23 cellular contexts compared by ENCODE assay signal in genomic region chr19:15669440-15669839, GRCh38. TPM values are rescaled to one million over a fixed set of nuclear protein-coding genes. Genes with fewer than 3 reads are reported as not detected.
A peak's percentile ranks its signal among the peaks of the same experiment; 100 is the strongest.
DNase-seq lines count a peak whose midpoint lies in the region; ATAC-seq, FAIRE-seq and TF ChIP-seq lines count a peak whose summit lies in the region.
"Had no signal": no experiment of that assay in that cellular context is flagged by ENCODE, and none has a peak within 500 bp of the region (broad histone marks: within the 10 kb centered on the region; RNA-seq: fewer than 3 reads in every experiment).

No MANE protein-coding gene starts in this region.

- TF ChIP-seq EP300 in HepG2 (IDR thresholded peaks at IDR 0.05; ENCODE audit: low read depth in 2 of 2, low read length in 2 of 2) (no peak), HepG2 (CRISPR knock-in tag; IDR thresholded peaks at IDR 0.05; ENCODE audit: borderline replicate concordance) (no peak)

- TF ChIP-seq CTCF in HepG2 (CRISPR knock-in tag; IDR thresholded peaks at IDR 0.05): no peak
- TF ChIP-seq CTCF in right lobe of liver (IDR thresholded peaks at IDR 0.05): no peak
- TF ChIP-seq CTCF in endothelial cell (IDR thresholded peaks at IDR 0.05; ENCODE audit: unreplicated experiment): no peak
- no peak for TF ChIP-seq CTCF in osteocyte (IDR thresholded peaks at IDR 0.05)

- in situ Hi-C loops in HepG2 (cut with HindIII; ENCODE audit: extremely low pct_ligation_motif_present, low pct_unique_long_range_greater_than_20kb): no loop called here

- no peak overlapping the region for H3K4me2 ChIP-seq in HepG2 (ENCODE audit: low read depth, low read length)

- no peaks in the 10 kb centered on the region for H4K20me1 ChIP-seq in HepG2 (ENCODE audit: insufficient read depth, low read length)
- H4K20me1 ChIP-seq: BLaER1 treated with 17β-estradiol and CSF1 and Interleukin-3, amounts not matched to agents 10 nM and 100 nM had no signal

- H3K4me3 Mint-ChIP-seq in endothelial cell (ENCODE audit: unreplicated experiment): no peak overlapping the region
- no peak overlapping the region for H3K4me3 Mint-ChIP-seq in osteocyte (ENCODE audit: unreplicated experiment)
- H3K4me3 Mint-ChIP-seq: CD14-positive monocyte; CD4-positive, alpha-beta T cell; CD8-positive, alpha-beta memory T cell had no signal

- H3K27me3 ChIP-seq in HepG2 (ENCODE audit: control insufficient read depth in 1 of 2, insufficient read depth in 2 of 2, low read length in 2 of 2) (no peaks in the 10 kb centered on the region), right lobe of liver (no peaks in the 10 kb centered on the region)
- H3K27me3 ChIP-seq: BE2C; BLaER1 treated with 17β-estradiol and CSF1 and Interleukin-3, amounts not matched to agents 10 nM and 100 nM had no signal

- no peak for DNase-seq in HepG2 (ENCODE audit: low spot score)
- DNase-seq in right lobe of liver: no peak
- no peak for DNase-seq in endothelial cell (ENCODE audit: low spot score)
- DNase-seq in osteocyte (ENCODE audit: extremely low spot score, unreplicated experiment): peak; percentile 53
- DNase-seq in DMS 273 (lab: John Stamatoyannopoulos, UW; ENCODE audit: unreplicated experiment): no peak
- DNase-seq: ACHN; AML-193; BE2C; Calu3; CD4-positive, alpha-beta T cell; CD8-positive, alpha-beta memory T cell; DMS153; DND-41; GOT3 had no signal

- peaks cover 7% of the 10 kb centered on the region for H3K36me3 Mint-ChIP-seq in endothelial cell (ENCODE audit: low read depth, unreplicated experiment)
- no peaks in the 10 kb centered on the region for H3K36me3 Mint-ChIP-seq in osteocyte (ENCODE audit: unreplicated experiment)
- H3K36me3 Mint-ChIP-seq: CD14-positive monocyte; CD8-positive, alpha-beta memory T cell had no signal

- ATAC-seq in HepG2 (no peak), right lobe of liver (no peak), HG03097 (IDR thresholded peaks at IDR 0.05; ENCODE audit: low FRiP score, unreplicated experiment) (no peak)

- POLR2A ChIA-PET in HepG2 (lab: Yijun Ruan, JAX): no interaction called here

- no peak overlapping the region for H2AFZ ChIP-seq in HepG2 (ENCODE audit: low read length)

- H3K9ac ChIP-seq in HepG2 (ENCODE audit: insufficient read depth, low read depth, low read length): no peak overlapping the region
- H3K9ac ChIP-seq: BLaER1 treated with 17β-estradiol and CSF1 and Interleukin-3, amounts not matched to agents 10 nM and 100 nM had no signal

- H3K9me3 Mint-ChIP-seq in endothelial cell (ENCODE audit: unreplicated experiment): peaks cover 25% of the 10 kb centered on the region
- peaks cover 7% of the 10 kb centered on the region for H3K9me3 Mint-ChIP-seq in osteocyte (ENCODE audit: unreplicated experiment)
- H3K9me3 Mint-ChIP-seq: CD4-positive, alpha-beta T cell; CD8-positive, alpha-beta memory T cell had no signal

- peaks cover 1% of the 10 kb centered on the region for H3K79me2 ChIP-seq in HepG2 (ENCODE audit: insufficient read depth, low read length)

- no peaks in the 10 kb centered on the region for H3K4me1 Mint-ChIP-seq in endothelial cell (ENCODE audit: unreplicated experiment)
- H3K4me1 Mint-ChIP-seq in osteocyte (ENCODE audit: unreplicated experiment): no peaks in the 10 kb centered on the region

- H3K4me1 ChIP-seq in HepG2 (ENCODE audit: insufficient read depth, low read length) (peaks cover 25% of the 10 kb centered on the region), right lobe of liver (peaks cover 0 to 8% (median 0%) of the 10 kb centered on the region in 4 donors)
- H3K4me1 ChIP-seq: BE2C, HAP-1 had no signal

- no peak overlapping the region for H3K4me3 ChIP-seq in HepG2 (replicated peaks in 1 of 3; ENCODE audit: insufficient read depth in 1 of 3, low read depth in 2 of 3, low read length in 3 of 3)
- no peak overlapping the region for H3K4me3 ChIP-seq in right lobe of liver
- H3K4me3 ChIP-seq: BLaER1 treated with 17β-estradiol and CSF1 and Interleukin-3, amounts not matched to agents 10 nM and 100 nM; HAP-1 had no signal

- H3K27ac Mint-ChIP-seq in endothelial cell (ENCODE audit: unreplicated experiment): peak overlapping the region; percentile 10
- H3K27ac Mint-ChIP-seq in osteocyte (ENCODE audit: unreplicated experiment): no peak overlapping the region
- H3K27ac Mint-ChIP-seq: CD4-positive, alpha-beta T cell; CD8-positive, alpha-beta memory T cell had no signal

- no TSS peak for BruUV-seq in HepG2 (replicated peaks; lab: Mats Ljungman, UMichigan)

- FAIRE-seq in HepG2 (lab: Jason Lieb, UNC): no peak
- FAIRE-seq: A204.1, G401.6, GM12892, H54 had no signal

- H3K36me3 ChIP-seq in HepG2 (replicated peaks in 1 of 2; ENCODE audit: control insufficient read depth in 1 of 2, insufficient read depth in 2 of 2, low read length in 2 of 2) (no peaks in the 10 kb centered on the region), right lobe of liver (no peaks in the 10 kb centered on the region)
- H3K36me3 ChIP-seq: BE2C; BLaER1 treated with 17β-estradiol and CSF1 and Interleukin-3, amounts not matched to agents 10 nM and 100 nM; HAP-1 had no signal

- H3K27ac ChIP-seq in HepG2 (ENCODE audit: extremely low read length, insufficient read depth, low read length) (no peak overlapping the region), right lobe of liver (no peak overlapping the region)
- H3K27ac ChIP-seq: 22Rv1; BLaER1 treated with 17β-estradiol and CSF1 and Interleukin-3, amounts not matched to agents 10 nM and 100 nM had no signal

- no peak for TF ChIP-seq POLR2A in HepG2 (IDR thresholded peaks at IDR 0.05; ENCODE audit: insufficient read depth in 1 of 2, low read depth in 2 of 2, low read length in 2 of 2)
- TF ChIP-seq POLR2A in right lobe of liver (IDR thresholded peaks at IDR 0.05): no peak

- peaks cover 8% of the 10 kb centered on the region for H3K27me3 Mint-ChIP-seq in endothelial cell (ENCODE audit: unreplicated experiment)
- no peaks in the 10 kb centered on the region for H3K27me3 Mint-ChIP-seq in osteocyte (ENCODE audit: unreplicated experiment)
- H3K27me3 Mint-ChIP-seq: CD4-positive, alpha-beta T cell had no signal

- WGBS in HepG2 (ENCODE audit: low lambda C conversion rate): 79% methylated on average over 3 of the region's 3 CpGs
- WGBS in right lobe of liver (ENCODE audit: insufficient coverage, low coverage, low lambda C conversion rate, missing lambda C conversion rate): 80% methylated on average over 1 of the region's 3 CpGs

- CTCF ChIA-PET in HepG2 (lab: Yijun Ruan, JAX; ENCODE audit: low intra/inter-chr PET ratio, low total read pairs): no interaction called here

- no peaks in the 10 kb centered on the region for H3K9me3 ChIP-seq in HepG2 (ENCODE audit: low read length)
- no peaks in the 10 kb centered on the region for H3K9me3 ChIP-seq in right lobe of liver
- H3K9me3 ChIP-seq: BE2C; BLaER1 treated with 17β-estradiol and CSF1 and Interleukin-3, amounts not matched to agents 10 nM and 100 nM; HAP-1 had no signal

- intact Hi-C loops in HepG2 (cut with micrococcal nuclease; ENCODE audit: unreplicated experiment) (no loop called here), right lobe of liver (cut with DNase I) (no loop called here)

- no peak for TF ChIP-seq RAD21 in HepG2 (CRISPR knock-in tag; IDR thresholded peaks at IDR 0.05)

RNA-seq across cellular contexts. Expression of gene CYP4F12, which starts 3.4 kb away (rescaled TPM):
- total RNA-seq in HepG2 (2016; rRNA removed; fragmentation: Illumina TruSeq; extraction: Trizol) (7.2 and 30.8 TPM in 2 replicates), right lobe of liver (10 to 100 TPM; 21.9 to 95.5 (median 45.3) TPM), endothelial cell (ENCODE audit: unreplicated experiment) (not detected), osteocyte (not detected in 2 replicates)
- 7.6 and 8.4 TPM in 2 replicates for total RNA-seq in HepG2 (2016; cell fraction: cytosol; rRNA removed; fragmentation: Illumina TruSeq; extraction: Trizol; ENCODE audit: low read depth)
- total RNA-seq in HepG2 (2016; cell fraction: insoluble cytoplasmic fraction; rRNA removed; fragmentation: Illumina TruSeq; extraction: Trizol): 8.4 and 31.2 TPM in 2 replicates
- total RNA-seq in HepG2 (2016; cell fraction: membrane; rRNA removed; fragmentation: Illumina TruSeq; extraction: Trizol): 7.5 and 8.0 TPM in 2 replicates
- 58.4 and 69.5 TPM in 2 replicates for total RNA-seq in HepG2 (2016; cell fraction: nucleus; rRNA removed; fragmentation: Illumina TruSeq; extraction: Trizol)
- polyA plus RNA-seq in HepG2 (2011; rRNA removed): 29.9 and 47.3 TPM in 2 replicates
- 17.8 and 24.8 TPM in 2 replicates for polyA plus RNA-seq in HepG2 (2011; cell fraction: cytosol; rRNA removed)
- polyA plus RNA-seq in HepG2 (2011; cell fraction: nucleus; rRNA removed): 265 and 292 TPM in 2 replicates
- 24.1 and 32.2 TPM in 2 replicates for polyA plus RNA-seq in HepG2 (2012)
- polyA plus RNA-seq in HepG2 (2016; cell fraction: cytosol; fragmentation: Illumina TruSeq; extraction: Trizol; ENCODE audit: low read depth): 5.0 and 5.2 TPM in 2 replicates
- polyA plus RNA-seq in HepG2 (2016; cell fraction: insoluble cytoplasmic fraction; fragmentation: Illumina TruSeq; extraction: Trizol; ENCODE audit: low read depth): 7.9 and 8.8 TPM in 2 replicates
- polyA plus RNA-seq in HepG2 (2016; cell fraction: membrane; fragmentation: Illumina TruSeq; extraction: Trizol; ENCODE audit: low read depth): 6.3 and 6.8 TPM in 2 replicates
- 110 and 117 TPM in 2 replicates for polyA plus RNA-seq in HepG2 (2016; cell fraction: nucleus; fragmentation: Illumina TruSeq; extraction: Trizol; ENCODE audit: insufficient read depth, low read depth)
- polyA minus RNA-seq in HepG2 (2011; rRNA and poly(A)+ RNA removed; ENCODE audit: low replicate concordance): 30.7 and 43.0 TPM in 2 replicates
- polyA minus RNA-seq in HepG2 (2011; cell fraction: cytosol; rRNA and poly(A)+ RNA removed): 11.0 and 11.8 TPM in 2 replicates
- polyA minus RNA-seq in HepG2 (2011; cell fraction: nucleus; rRNA and poly(A)+ RNA removed): 81.9 and 132 TPM in 2 replicates
- polyA plus RNA-seq: CD14-positive monocyte; CD8-positive, alpha-beta memory T cell had no signal

RNA-seq across cellular contexts. Expression of gene CYP4F3, which starts 28.7 kb away (rescaled TPM):
- total RNA-seq in HepG2 (2016; rRNA removed; fragmentation: Illumina TruSeq; extraction: Trizol) (5.6 and 17.8 TPM in 2 replicates), right lobe of liver (100 to 1,000 TPM; 186 to 573 (median 245) TPM), endothelial cell (ENCODE audit: unreplicated experiment) (not detected), osteocyte (not detected in 2 replicates)
- 1.5 and 1.8 TPM in 2 replicates for total RNA-seq in HepG2 (2016; cell fraction: cytosol; rRNA removed; fragmentation: Illumina TruSeq; extraction: Trizol; ENCODE audit: low read depth)
- total RNA-seq in HepG2 (2016; cell fraction: insoluble cytoplasmic fraction; rRNA removed; fragmentation: Illumina TruSeq; extraction: Trizol): 5.2 and 19.4 TPM in 2 replicates
- 3.3 and 3.5 TPM in 2 replicates for total RNA-seq in HepG2 (2016; cell fraction: membrane; rRNA removed; fragmentation: Illumina TruSeq; extraction: Trizol)
- total RNA-seq in HepG2 (2016; cell fraction: nucleus; rRNA removed; fragmentation: Illumina TruSeq; extraction: Trizol): 31.5 and 33.3 TPM in 2 replicates
- polyA plus RNA-seq in HepG2 (2011; rRNA removed): 22.8 and 36.6 TPM in 2 replicates
- polyA plus RNA-seq in HepG2 (2011; cell fraction: cytosol; rRNA removed): 8.9 and 9.0 TPM in 2 replicates
- polyA plus RNA-seq in HepG2 (2011; cell fraction: nucleus; rRNA removed): 112 and 139 TPM in 2 replicates
- polyA plus RNA-seq in HepG2 (2012): 18.0 and 18.4 TPM in 2 replicates
- 0.71 and 0.78 TPM in 2 replicates for polyA plus RNA-seq in HepG2 (2016; cell fraction: cytosol; fragmentation: Illumina TruSeq; extraction: Trizol; ENCODE audit: low read depth)
- polyA plus RNA-seq in HepG2 (2016; cell fraction: insoluble cytoplasmic fraction; fragmentation: Illumina TruSeq; extraction: Trizol; ENCODE audit: low read depth): 3.8 and 5.7 TPM in 2 replicates
- 1.4 and 1.6 TPM in 2 replicates for polyA plus RNA-seq in HepG2 (2016; cell fraction: membrane; fragmentation: Illumina TruSeq; extraction: Trizol; ENCODE audit: low read depth)
- 55.9 and 57.1 TPM in 2 replicates for polyA plus RNA-seq in HepG2 (2016; cell fraction: nucleus; fragmentation: Illumina TruSeq; extraction: Trizol; ENCODE audit: insufficient read depth, low read depth)
- polyA minus RNA-seq in HepG2 (2011; rRNA and poly(A)+ RNA removed; ENCODE audit: low replicate concordance): 4.2 and 53.5 TPM in 2 replicates
- 6.2 and 7.0 TPM in 2 replicates for polyA minus RNA-seq in HepG2 (2011; cell fraction: cytosol; rRNA and poly(A)+ RNA removed)
- 92.7 and 137 TPM in 2 replicates for polyA minus RNA-seq in HepG2 (2011; cell fraction: nucleus; rRNA and poly(A)+ RNA removed)
- total RNA-seq: CD4-positive, alpha-beta T cell had no signal
- polyA plus RNA-seq: CD8-positive, alpha-beta memory T cell had no signal

RNA-seq across cellular contexts. Expression of gene CYP4F8, which starts 54.4 kb away (rescaled TPM):
- not detected in 2 replicates for total RNA-seq in HepG2 (2016; rRNA removed; fragmentation: Illumina TruSeq; extraction: Trizol)
- not detected in 2 replicates for total RNA-seq in HepG2 (2016; cell fraction: cytosol; rRNA removed; fragmentation: Illumina TruSeq; extraction: Trizol; ENCODE audit: low read depth)
- not detected in 2 replicates for total RNA-seq in HepG2 (2016; cell fraction: insoluble cytoplasmic fraction; rRNA removed; fragmentation: Illumina TruSeq; extraction: Trizol)
- not detected in 2 replicates for total RNA-seq in HepG2 (2016; cell fraction: membrane; rRNA removed; fragmentation: Illumina TruSeq; extraction: Trizol)
- not detected in 2 replicates for total RNA-seq in HepG2 (2016; cell fraction: nucleus; rRNA removed; fragmentation: Illumina TruSeq; extraction: Trizol)
- not detected in 2 replicates for polyA plus RNA-seq in HepG2 (2011; rRNA removed)
- polyA plus RNA-seq in HepG2 (2011; cell fraction: cytosol; rRNA removed): not detected in 2 replicates
- not detected in 2 replicates for polyA plus RNA-seq in HepG2 (2011; cell fraction: nucleus; rRNA removed)
- not detected in 2 replicates for polyA plus RNA-seq in HepG2 (2012)
- not detected in 2 replicates for polyA plus RNA-seq in HepG2 (2016; cell fraction: cytosol; fragmentation: Illumina TruSeq; extraction: Trizol; ENCODE audit: low read depth)
- polyA plus RNA-seq in HepG2 (2016; cell fraction: insoluble cytoplasmic fraction; fragmentation: Illumina TruSeq; extraction: Trizol; ENCODE audit: low read depth): not detected in 2 replicates
- polyA plus RNA-seq in HepG2 (2016; cell fraction: membrane; fragmentation: Illumina TruSeq; extraction: Trizol; ENCODE audit: low read depth): not detected in 2 replicates
- polyA plus RNA-seq in HepG2 (2016; cell fraction: nucleus; fragmentation: Illumina TruSeq; extraction: Trizol; ENCODE audit: insufficient read depth, low read depth): not detected in 2 replicates
- not detected in 2 replicates for polyA minus RNA-seq in HepG2 (2011; rRNA and poly(A)+ RNA removed; ENCODE audit: low replicate concordance)
- polyA minus RNA-seq in HepG2 (2011; cell fraction: cytosol; rRNA and poly(A)+ RNA removed): not detected in 2 replicates
- polyA minus RNA-seq in HepG2 (2011; cell fraction: nucleus; rRNA and poly(A)+ RNA removed): not detected in 2 replicates
- total RNA-seq in right lobe of liver: not detected
- not detected for total RNA-seq in endothelial cell (ENCODE audit: unreplicated experiment)
- not detected in 2 replicates for total RNA-seq in osteocyte
- total RNA-seq: Calu3; CD4-positive, alpha-beta T cell; CD8-positive, alpha-beta memory T cell had no signal
- polyA plus RNA-seq: CD14-positive monocyte; CD8-positive, alpha-beta memory T cell had no signal

RNA-seq across cellular contexts. Expression of gene OR10H2, which starts 58.4 kb away (rescaled TPM):
- total RNA-seq in HepG2 (2016; rRNA removed; fragmentation: Illumina TruSeq; extraction: Trizol): not detected in 2 replicates
- not detected in 2 replicates for total RNA-seq in HepG2 (2016; cell fraction: cytosol; rRNA removed; fragmentation: Illumina TruSeq; extraction: Trizol; ENCODE audit: low read depth)
- not detected in 2 replicates for total RNA-seq in HepG2 (2016; cell fraction: insoluble cytoplasmic fraction; rRNA removed; fragmentation: Illumina TruSeq; extraction: Trizol)
- total RNA-seq in HepG2 (2016; cell fraction: membrane; rRNA removed; fragmentation: Illumina TruSeq; extraction: Trizol): not detected in 2 replicates
- not detected in 2 replicates for total RNA-seq in HepG2 (2016; cell fraction: nucleus; rRNA removed; fragmentation: Illumina TruSeq; extraction: Trizol)
- not detected in 2 replicates for polyA plus RNA-seq in HepG2 (2011; rRNA removed)
- polyA plus RNA-seq in HepG2 (2011; cell fraction: cytosol; rRNA removed): 0.05 TPM in 1 of 2 replicates, not detected in the other
- not detected in 2 replicates for polyA plus RNA-seq in HepG2 (2011; cell fraction: nucleus; rRNA removed)
- polyA plus RNA-seq in HepG2 (2012): not detected in 2 replicates
- polyA plus RNA-seq in HepG2 (2016; cell fraction: cytosol; fragmentation: Illumina TruSeq; extraction: Trizol; ENCODE audit: low read depth): not detected in 2 replicates
- not detected in 2 replicates for polyA plus RNA-seq in HepG2 (2016; cell fraction: insoluble cytoplasmic fraction; fragmentation: Illumina TruSeq; extraction: Trizol; ENCODE audit: low read depth)
- polyA plus RNA-seq in HepG2 (2016; cell fraction: membrane; fragmentation: Illumina TruSeq; extraction: Trizol; ENCODE audit: low read depth): not detected in 2 replicates
- not detected in 2 replicates for polyA plus RNA-seq in HepG2 (2016; cell fraction: nucleus; fragmentation: Illumina TruSeq; extraction: Trizol; ENCODE audit: insufficient read depth, low read depth)
- polyA minus RNA-seq in HepG2 (2011; rRNA and poly(A)+ RNA removed; ENCODE audit: low replicate concordance): 0.14 TPM in 1 of 2 replicates, not detected in the other
- polyA minus RNA-seq in HepG2 (2011; cell fraction: cytosol; rRNA and poly(A)+ RNA removed): not detected in 2 replicates
- not detected in 2 replicates for polyA minus RNA-seq in HepG2 (2011; cell fraction: nucleus; rRNA and poly(A)+ RNA removed)
- total RNA-seq in right lobe of liver: not detected
- total RNA-seq in endothelial cell (ENCODE audit: unreplicated experiment): not detected
- not detected in 2 replicates for total RNA-seq in osteocyte
- total RNA-seq: Calu3; CD4-positive, alpha-beta T cell; CD8-positive, alpha-beta memory T cell had no signal
- polyA plus RNA-seq: CD14-positive monocyte; CD8-positive, alpha-beta memory T cell had no signal
